In genomic region chr2:101473581-101473910, GRCh38 we compare ENCODE assay signal across 8 cellular contexts. TPM values are rescaled to one million over a fixed set of nuclear protein-coding genes. Genes with fewer than 3 reads are reported as not detected.
A peak's percentile ranks its signal among the peaks of the same experiment; 100 is the strongest.
DNase-seq lines count a peak whose midpoint lies in the region; ATAC-seq, FAIRE-seq and TF ChIP-seq lines count a peak whose summit lies in the region.

No MANE protein-coding gene starts in this region.

- H3K27ac Mint-ChIP-seq in astrocyte (ENCODE audit: unreplicated experiment): no peak overlapping the region
- peak overlapping the region; percentile 65 for H3K27ac Mint-ChIP-seq in stimulated activated naive B cell treated with anti-CD40 and anti-IgM and Interleukin-4, amounts not matched to agents 10 μg/mL and 1 μg/mL and 100 μg/mL, for 72 hours

- peak overlapping the region; percentile 77 for H3K4me3 Mint-ChIP-seq in astrocyte (ENCODE audit: unreplicated experiment)
- peak overlapping the region; percentile 75 to 82 for H3K4me3 Mint-ChIP-seq in stimulated activated naive B cell treated with anti-CD40 and anti-IgM and Interleukin-4, amounts not matched to agents 10 μg/mL and 1 μg/mL and 100 μg/mL, for 72 hours

- FAIRE-seq in astrocyte (lab: Jason Lieb, UNC) (no peak), kidney (lab: Jason Lieb, UNC) (no peak)

- H3K9me3 ChIP-seq in HUES64 (ENCODE audit: insufficient read depth, low read depth, low read length) (no peaks in the 10 kb centered on the region), astrocyte (ENCODE audit: insufficient read depth, low read depth, low read length) (no peaks in the 10 kb centered on the region), kidney (ENCODE audit: control insufficient read depth in 1 of 2, low read length in 2 of 2) (no peaks in the 10 kb centered on the region)

- peaks cover 8% of the 10 kb centered on the region for H3K4me1 Mint-ChIP-seq in astrocyte (ENCODE audit: low read depth, unreplicated experiment)
- H3K4me1 Mint-ChIP-seq in stimulated activated naive B cell treated with anti-CD40 and anti-IgM and Interleukin-4, amounts not matched to agents 10 μg/mL and 1 μg/mL and 100 μg/mL, for 72 hours: peaks cover 6 to 11% of the 10 kb centered on the region in 2 donors

- H3K4me1 ChIP-seq in HUES64 (ENCODE audit: insufficient read depth, low read length) (peaks cover 19% of the 10 kb centered on the region), astrocyte (ENCODE audit: insufficient read depth, low read length) (peaks cover 16% of the 10 kb centered on the region), kidney (ENCODE audit: control insufficient read depth in 1 of 2, insufficient read depth in 1 of 2, low read depth in 1 of 2, low read length in 2 of 2) (no peaks in the 10 kb centered on the region)

- no peaks in the 10 kb centered on the region for H3K9me3 Mint-ChIP-seq in astrocyte (ENCODE audit: unreplicated experiment)
- no peaks in the 10 kb centered on the region for H3K9me3 Mint-ChIP-seq in stimulated activated naive B cell treated with anti-CD40 and anti-IgM and Interleukin-4, amounts not matched to agents 10 μg/mL and 1 μg/mL and 100 μg/mL, for 72 hours

- intact Hi-C loops in kidney (cut with DNase I): no loop called here

- H3K27me3 Mint-ChIP-seq in astrocyte (ENCODE audit: low read depth, unreplicated experiment): peaks cover 48% of the 10 kb centered on the region
- H3K27me3 Mint-ChIP-seq in stimulated activated naive B cell treated with anti-CD40 and anti-IgM and Interleukin-4, amounts not matched to agents 10 μg/mL and 1 μg/mL and 100 μg/mL, for 72 hours: peaks cover 23 to 35% of the 10 kb centered on the region in 2 donors

- H3K4me2 ChIP-seq in astrocyte (ENCODE audit: low read length): peak overlapping the region; percentile 84

- TF ChIP-seq CTCF in astrocyte (IDR thresholded peaks at IDR 0.05; ENCODE audit: insufficient read depth, low read depth, low read length) (no peak), kidney (IDR thresholded peaks at IDR 0.05; ENCODE audit: borderline replicate concordance, extremely low read depth, insufficient read depth) (no peak)

- 47% methylated on average over 3 of the region's 3 CpGs for WGBS in HUES64

- ATAC-seq in stimulated activated naive B cell treated with anti-CD40 and anti-IgM and Interleukin-4, amounts not matched to agents 10 μg/mL and 1 μg/mL and 100 μg/mL, for 72 hours (replicated peaks): no peak

- no peaks in the 10 kb centered on the region for H3K36me3 Mint-ChIP-seq in astrocyte (ENCODE audit: low read depth, unreplicated experiment)
- no peaks in the 10 kb centered on the region for H3K36me3 Mint-ChIP-seq in stimulated activated naive B cell treated with anti-CD40 and anti-IgM and Interleukin-4, amounts not matched to agents 10 μg/mL and 1 μg/mL and 100 μg/mL, for 72 hours

- H3K4me3 ChIP-seq in HUES64 (ENCODE audit: low read length): peak overlapping the region; percentile 62
- peak overlapping the region; percentile 67 for H3K4me3 ChIP-seq in astrocyte (ENCODE audit: insufficient read depth, low read depth, low read length)
- H3K4me3 ChIP-seq in kidney (ENCODE audit: low read length in 2 of 2): peak overlapping the region; percentile 39 to 50

- H3K27ac ChIP-seq in HUES64 (ENCODE audit: low read depth, low read length): no peak overlapping the region
- H3K27ac ChIP-seq in astrocyte (ENCODE audit: low read depth, low read length): peak overlapping the region; percentile 69
- peak overlapping the region in 1 of 2 donors; percentile 49 for H3K27ac ChIP-seq in kidney (ENCODE audit: low read depth in 2 of 2, low read length in 2 of 2)

- H4K20me1 ChIP-seq in astrocyte (ENCODE audit: insufficient read depth, low read length): no peaks in the 10 kb centered on the region

- peaks cover 28% of the 10 kb centered on the region for H3K27me3 ChIP-seq in HUES64 (ENCODE audit: insufficient read depth, low read length)
- no peaks in the 10 kb centered on the region for H3K27me3 ChIP-seq in astrocyte (ENCODE audit: insufficient read depth, low read length)

- H3K79me2 ChIP-seq in astrocyte (ENCODE audit: insufficient read depth, low read length): peaks cover 22% of the 10 kb centered on the region

- H3K9ac ChIP-seq in HUES64 (ENCODE audit: low read depth, low read length) (peak overlapping the region; percentile 61), astrocyte (ENCODE audit: low read length) (peak overlapping the region; percentile 78), kidney (ENCODE audit: low read length in 2 of 2) (peak overlapping the region in 1 of 2 donors; percentile 2)

- no peak for DNase-seq in astrocyte (ENCODE audit: low read depth)
- no peak for DNase-seq in kidney
- DNase-seq in stimulated activated naive B cell treated with anti-CD40 and anti-IgM and Interleukin-4, amounts not matched to agents 10 μg/mL and 1 μg/mL and 100 μg/mL, for 72 hours: no peak
- no peak for DNase-seq in GOT3 (lab: John Stamatoyannopoulos, UW)
- DNase-seq in superior temporal gyrus (ENCODE audit: extremely low spot score): no peak
- no peak for DNase-seq in middle frontal gyrus (ENCODE audit: extremely low spot score, low spot score)
- DNase-seq in AML-193 (lab: John Stamatoyannopoulos, UW): no peak

- H2AFZ ChIP-seq in astrocyte (ENCODE audit: low read depth, low read length): peak overlapping the region; percentile 85

- no peaks in the 10 kb centered on the region for H3K36me3 ChIP-seq in HUES64 (ENCODE audit: insufficient read depth, low read length)
- no peaks in the 10 kb centered on the region for H3K36me3 ChIP-seq in astrocyte (ENCODE audit: insufficient read depth, low read length)
- no peaks in the 10 kb centered on the region for H3K36me3 ChIP-seq in kidney (ENCODE audit: control insufficient read depth in 1 of 2, insufficient read depth in 2 of 2, low read length in 2 of 2)

RNA-seq across cellular contexts. Expression of gene RFX8, which starts 1.4 kb away (rescaled TPM):
- not detected for polyA plus RNA-seq in HUES64 (2013, experiment 1 of 2)
- polyA plus RNA-seq in HUES64 (2013, experiment 2 of 2): not detected
- total RNA-seq in astrocyte (not detected in 2 replicates), kidney (0.28 TPM)
- not detected for polyA plus RNA-seq in kidney (ENCODE audit: insufficient read depth, low read depth, low replicate concordance)
